Comparison of ENCODE assay signal across 1 cellular context in the genomic region with DNA sequence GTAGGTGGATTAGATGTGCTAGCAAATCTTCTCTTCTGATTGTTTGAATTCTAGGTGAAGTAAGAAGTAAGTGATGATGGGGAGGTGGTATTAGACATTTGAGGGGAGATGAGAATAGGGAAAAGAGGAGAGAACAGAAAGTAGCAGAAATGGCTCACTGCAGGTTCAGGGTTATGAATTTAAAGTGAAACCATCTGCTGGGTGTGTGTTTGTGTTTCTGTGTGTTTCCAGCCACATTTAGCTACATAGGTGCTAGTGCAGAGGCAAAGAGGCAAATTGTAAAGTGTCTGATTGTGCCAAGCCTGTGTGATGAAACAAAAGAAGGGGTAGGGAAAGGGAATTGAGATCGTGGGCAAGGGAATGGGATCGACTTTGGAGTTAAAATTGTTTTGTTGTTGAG.
TF ChIP-seq lines count a peak whose summit lies in the region.

No MANE protein-coding gene starts in this region.

TF ChIP-seq in WTC11, 78 proteins besides CTCF, POLR2A, EP300 and RAD21 (continued from another document):
- TF ChIP-seq, protein P1, sequence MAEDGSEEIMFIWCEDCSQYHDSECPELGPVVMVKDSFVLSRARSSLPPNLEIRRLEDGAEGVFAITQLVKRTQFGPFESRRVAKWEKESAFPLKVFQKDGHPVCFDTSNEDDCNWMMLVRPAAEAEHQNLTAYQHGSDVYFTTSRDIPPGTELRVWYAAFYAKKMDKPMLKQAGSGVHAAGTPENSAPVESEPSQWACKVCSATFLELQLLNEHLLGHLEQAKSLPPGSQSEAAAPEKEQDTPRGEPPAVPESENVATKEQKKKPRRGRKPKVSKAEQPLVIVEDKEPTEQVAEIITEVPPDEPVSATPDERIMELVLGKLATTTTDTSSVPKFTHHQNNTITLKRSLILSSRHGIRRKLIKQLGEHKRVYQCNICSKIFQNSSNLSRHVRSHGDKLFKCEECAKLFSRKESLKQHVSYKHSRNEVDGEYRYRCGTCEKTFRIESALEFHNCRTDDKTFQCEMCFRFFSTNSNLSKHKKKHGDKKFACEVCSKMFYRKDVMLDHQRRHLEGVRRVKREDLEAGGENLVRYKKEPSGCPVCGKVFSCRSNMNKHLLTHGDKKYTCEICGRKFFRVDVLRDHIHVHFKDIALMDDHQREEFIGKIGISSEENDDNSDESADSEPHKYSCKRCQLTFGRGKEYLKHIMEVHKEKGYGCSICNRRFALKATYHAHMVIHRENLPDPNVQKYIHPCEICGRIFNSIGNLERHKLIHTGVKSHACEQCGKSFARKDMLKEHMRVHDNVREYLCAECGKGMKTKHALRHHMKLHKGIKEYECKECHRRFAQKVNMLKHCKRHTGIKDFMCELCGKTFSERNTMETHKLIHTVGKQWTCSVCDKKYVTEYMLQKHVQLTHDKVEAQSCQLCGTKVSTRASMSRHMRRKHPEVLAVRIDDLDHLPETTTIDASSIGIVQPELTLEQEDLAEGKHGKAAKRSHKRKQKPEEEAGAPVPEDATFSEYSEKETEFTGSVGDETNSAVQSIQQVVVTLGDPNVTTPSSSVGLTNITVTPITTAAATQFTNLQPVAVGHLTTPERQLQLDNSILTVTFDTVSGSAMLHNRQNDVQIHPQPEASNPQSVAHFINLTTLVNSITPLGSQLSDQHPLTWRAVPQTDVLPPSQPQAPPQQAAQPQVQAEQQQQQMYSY (CRISPR knock-in tag; IDR thresholded peaks at IDR 0.05) = no peak
- TF ChIP-seq ATF1 (CRISPR knock-in tag; IDR thresholded peaks at IDR 0.05) (no peak), SOX15 (CRISPR knock-in tag; IDR thresholded peaks at IDR 0.05) (no peak), JUN (CRISPR knock-in tag; IDR thresholded peaks at IDR 0.05) (no peak), ZNF138 (CRISPR knock-in tag; conservative IDR thresholded peaks at IDR 0.05) (no peak), OVOL2 (CRISPR knock-in tag; IDR thresholded peaks at IDR 0.05; ENCODE audit: borderline replicate concordance) (no peak), EMX1 (CRISPR knock-in tag; IDR thresholded peaks at IDR 0.05) (no peak), PRRX2 (CRISPR knock-in tag; IDR thresholded peaks at IDR 0.05) (no peak), ZNF416 (CRISPR knock-in tag; IDR thresholded peaks at IDR 0.05) (no peak), ZNF317 (CRISPR knock-in tag; IDR thresholded peaks at IDR 0.05; ENCODE audit: borderline replicate concordance, low read depth) (no peak), NR3C1 (CRISPR knock-in tag; conservative IDR thresholded peaks at IDR 0.05; ENCODE audit: low read depth) (no peak), SMAD3 (CRISPR knock-in tag; IDR thresholded peaks at IDR 0.05; ENCODE audit: borderline replicate concordance) (no peak)
- TF ChIP-seq, protein P2, sequence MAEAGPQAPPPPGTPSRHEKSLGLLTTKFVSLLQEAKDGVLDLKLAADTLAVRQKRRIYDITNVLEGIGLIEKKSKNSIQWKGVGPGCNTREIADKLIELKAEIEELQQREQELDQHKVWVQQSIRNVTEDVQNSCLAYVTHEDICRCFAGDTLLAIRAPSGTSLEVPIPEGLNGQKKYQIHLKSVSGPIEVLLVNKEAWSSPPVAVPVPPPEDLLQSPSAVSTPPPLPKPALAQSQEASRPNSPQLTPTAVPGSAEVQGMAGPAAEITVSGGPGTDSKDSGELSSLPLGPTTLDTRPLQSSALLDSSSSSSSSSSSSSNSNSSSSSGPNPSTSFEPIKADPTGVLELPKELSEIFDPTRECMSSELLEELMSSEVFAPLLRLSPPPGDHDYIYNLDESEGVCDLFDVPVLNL (CRISPR knock-in tag; IDR thresholded peaks at IDR 0.05; ENCODE audit: borderline replicate concordance, low read depth) = no peak
- TF ChIP-seq, protein P3, sequence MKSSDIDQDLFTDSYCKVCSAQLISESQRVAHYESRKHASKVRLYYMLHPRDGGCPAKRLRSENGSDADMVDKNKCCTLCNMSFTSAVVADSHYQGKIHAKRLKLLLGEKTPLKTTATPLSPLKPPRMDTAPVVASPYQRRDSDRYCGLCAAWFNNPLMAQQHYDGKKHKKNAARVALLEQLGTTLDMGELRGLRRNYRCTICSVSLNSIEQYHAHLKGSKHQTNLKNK (CRISPR knock-in tag; IDR thresholded peaks at IDR 0.05) = no peak
